ENCODE assay signal across 1 cellular context in genomic region chr9:105191508-105192118, GRCh38.
TF ChIP-seq lines count a peak whose summit lies in the region.

No MANE protein-coding gene starts in this region.

TF ChIP-seq in A549, 52 proteins besides CTCF, POLR2A, EP300 and RAD21 (continued from another document):
- TF ChIP-seq, protein P1, sequence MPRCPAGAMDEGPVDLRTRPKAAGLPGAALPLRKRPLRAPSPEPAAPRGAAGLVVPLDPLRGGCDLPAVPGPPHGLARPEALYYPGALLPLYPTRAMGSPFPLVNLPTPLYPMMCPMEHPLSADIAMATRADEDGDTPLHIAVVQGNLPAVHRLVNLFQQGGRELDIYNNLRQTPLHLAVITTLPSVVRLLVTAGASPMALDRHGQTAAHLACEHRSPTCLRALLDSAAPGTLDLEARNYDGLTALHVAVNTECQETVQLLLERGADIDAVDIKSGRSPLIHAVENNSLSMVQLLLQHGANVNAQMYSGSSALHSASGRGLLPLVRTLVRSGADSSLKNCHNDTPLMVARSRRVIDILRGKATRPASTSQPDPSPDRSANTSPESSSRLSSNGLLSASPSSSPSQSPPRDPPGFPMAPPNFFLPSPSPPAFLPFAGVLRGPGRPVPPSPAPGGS (IDR thresholded peaks at IDR 0.05): peak; percentile 80; the same call in 2 of the 3 replicates
- no peak for TF ChIP-seq E2F6 (IDR thresholded peaks at IDR 0.05; ENCODE audit: borderline replicate concordance, low read depth)
